14 cellular contexts compared by ENCODE assay signal in the genomic region with DNA sequence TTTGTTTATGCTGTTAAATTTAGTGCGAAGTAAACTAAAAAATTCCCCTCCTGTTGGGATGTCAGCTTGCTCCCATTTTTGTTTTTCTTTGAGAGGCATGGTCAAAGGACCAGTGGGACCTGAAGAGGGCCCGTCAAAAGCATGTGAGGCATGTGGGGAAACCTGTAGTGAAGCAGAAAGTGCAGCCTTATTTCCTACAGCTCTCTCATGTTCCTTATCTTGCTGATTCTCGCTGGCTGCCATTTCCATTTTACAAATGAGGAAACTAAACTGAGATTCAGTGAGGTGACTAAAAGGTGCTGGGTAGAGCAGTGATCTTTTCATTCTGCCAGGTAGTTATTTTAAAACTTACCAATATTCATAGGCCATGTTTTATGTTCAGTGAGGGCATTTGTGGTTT. TPM values are rescaled to one million over a fixed set of nuclear protein-coding genes. Genes with fewer than 3 reads are reported as not detected.
DNase-seq lines count a peak whose midpoint lies in the region; ATAC-seq and TF ChIP-seq lines count a peak whose summit lies in the region.
"Had no signal": no experiment of that assay in that cellular context is flagged by ENCODE, and none has a peak within 500 bp of the region (broad histone marks: within the 10 kb centered on the region; RNA-seq: fewer than 3 reads in every experiment).

No MANE protein-coding gene starts in this region.

- H3K4me1 ChIP-seq in ascending aorta, result peaks cover 18 to 48% of the 10 kb centered on the region in 2 donors
- H3K4me1 ChIP-seq in esophagus squamous epithelium, result peaks cover 39 to 96% (median 71%) of the 10 kb centered on the region in 3 donors
- H3K4me1 ChIP-seq in prostate gland (replicated peaks), result peaks cover 43% of the 10 kb centered on the region
- H3K4me1 ChIP-seq in upper lobe of left lung, result peaks cover 66 to 86% (median 78%) of the 10 kb centered on the region in 4 donors

- intact Hi-C loops in ascending aorta (cut with DNase I), result loop anchor here (5.0 kb wide), 1 partner anchor 183 kb away; no protein-coding TSS in a partner anchor
- intact Hi-C loops in esophagus squamous epithelium (cut with DNase I), result no loop called here
- intact Hi-C loops in prostate gland (cut with DNase I), result no loop called here

- peak overlapping the region; percentile 69 to 87 for H3K27ac ChIP-seq in ascending aorta
- peak overlapping the region; percentile 57 to 89 (median 76) for H3K27ac ChIP-seq in esophagus squamous epithelium
- H3K27ac ChIP-seq in prostate gland, result peak overlapping the region; percentile 68 to 73
- H3K27ac ChIP-seq in upper lobe of left lung, result peak overlapping the region; percentile 76 to 87 (median 78)
- H3K27ac ChIP-seq: spleen had no signal

- WGBS in esophagus squamous epithelium, 2 donors, result 45 to 60% methylated on average over 3 of the region's 3 CpGs
- 28% methylated on average over 3 of the region's 3 CpGs for WGBS in prostate gland
- 21 to 43% methylated on average over 3 of the region's 3 CpGs for WGBS in upper lobe of left lung, 2 donors

- DNase-seq in ascending aorta (ENCODE audit: low spot score in 2 of 2) (no peak), esophagus squamous epithelium (lab: John Stamatoyannopoulos, UW) (no peak), prostate gland (ENCODE audit: low spot score) (no peak), upper lobe of left lung (no peak)
- DNase-seq: activated naive CD4-positive, alpha-beta T cell treated with anti-CD3 and anti-CD28 coated beads, Interleukin-2, amount 10 ng/mL, durations not matched to agents 7 days and 5 days; CD4-positive, CD25-positive, alpha-beta regulatory T cell; erythroblast; Kasumi-1; NCI-H1436 treated with DMSO at 0.1 percent for 48 hours had no signal

- TF ChIP-seq POLR2A in esophagus squamous epithelium (IDR thresholded peaks at IDR 0.05), result no peak
- TF ChIP-seq POLR2A in prostate gland (IDR thresholded peaks at IDR 0.05), result no peak
- TF ChIP-seq POLR2A in upper lobe of left lung (IDR thresholded peaks at IDR 0.05), result no peak

- H3K9me3 ChIP-seq in ascending aorta, result no peaks in the 10 kb centered on the region
- H3K9me3 ChIP-seq in esophagus squamous epithelium, result no peaks in the 10 kb centered on the region
- H3K9me3 ChIP-seq in prostate gland, result no peaks in the 10 kb centered on the region
- H3K9me3 ChIP-seq in upper lobe of left lung, result no peaks in the 10 kb centered on the region
- H3K9me3 ChIP-seq: spleen had no signal

- H3K27me3 ChIP-seq in ascending aorta (no peaks in the 10 kb centered on the region), esophagus squamous epithelium (no peaks in the 10 kb centered on the region), prostate gland (replicated peaks; ENCODE audit: insufficient read depth) (no peaks in the 10 kb centered on the region), upper lobe of left lung (no peaks in the 10 kb centered on the region)
- H3K27me3 ChIP-seq: spleen had no signal

- H3K36me3 ChIP-seq in ascending aorta (no peaks in the 10 kb centered on the region), esophagus squamous epithelium (no peaks in the 10 kb centered on the region), prostate gland (no peaks in the 10 kb centered on the region), upper lobe of left lung (no peaks in the 10 kb centered on the region)
- H3K36me3 ChIP-seq: spleen had no signal

- H3K4me3 ChIP-seq in ascending aorta (no peak overlapping the region), esophagus squamous epithelium (no peak overlapping the region), prostate gland (no peak overlapping the region), upper lobe of left lung (no peak overlapping the region)
- H3K4me3 ChIP-seq: lung, spleen had no signal

- TF ChIP-seq CTCF in ascending aorta (IDR thresholded peaks at IDR 0.05) (no peak), esophagus squamous epithelium (IDR thresholded peaks at IDR 0.05) (no peak), prostate gland (IDR thresholded peaks at IDR 0.05) (no peak), upper lobe of left lung (IDR thresholded peaks at IDR 0.05) (no peak)

- TF ChIP-seq EP300 in upper lobe of left lung (IDR thresholded peaks at IDR 0.05), result no peak

- no peak for ATAC-seq in upper lobe of left lung (ENCODE audit: low FRiP score in 2 of 2)
- ATAC-seq in GM19328 (IDR thresholded peaks at IDR 0.05; ENCODE audit: unreplicated experiment), result no peak
- ATAC-seq in HG02623 (IDR thresholded peaks at IDR 0.05; ENCODE audit: unreplicated experiment), result no peak
- ATAC-seq in HG03378 (IDR thresholded peaks at IDR 0.05; ENCODE audit: unreplicated experiment), result no peak

RNA-seq across cellular contexts. Expression of a gene that starts 27.1 kb away (rescaled TPM):
- total RNA-seq in ascending aorta (51.0 TPM), esophagus squamous epithelium (10 to 100 TPM; 24.2 to 61.4 (median 56.1) TPM), prostate gland (10 to 100 TPM; 28.8 to 67.7 TPM), upper lobe of left lung (10 to 100 TPM; 26.3 to 64.5 (median 47.9) TPM)
